8 cellular contexts compared by ENCODE assay signal in genomic region chr3:111548060-111548459, GRCh38. TPM values are rescaled to one million over a fixed set of nuclear protein-coding genes. Genes with fewer than 3 reads are reported as not detected.
DNase-seq lines count a peak whose midpoint lies in the region; ATAC-seq, FAIRE-seq and TF ChIP-seq lines count a peak whose summit lies in the region.

No MANE protein-coding gene starts in this region.

- SMC1A ChIA-PET in GM12878 (lab: Charles Lee; ENCODE audit: uncharacterized antibody, unreplicated experiment): interaction anchor here (0.9 to 2.5 kb wide), 9 partner anchors 9 to 146 kb away, joined by 3 to 13 read pairs (median 5); partner anchors contain the start of gene ZBED2

- H3K4me1 Mint-ChIP-seq in CD4-positive, alpha-beta memory T cell: peaks cover 2 to 43% (median 38%) of the 10 kb centered on the region in 4 donors

- peaks cover 0 to 2% (median 0%) of the 10 kb centered on the region in 8 donors for H3K9me3 Mint-ChIP-seq in CD4-positive, alpha-beta memory T cell

- peak overlapping the region; percentile 8; the same call in 1 of the 2 replicates for H2AFZ ChIP-seq in GM12878 (ENCODE audit: control insufficient read depth, low read depth, low read length)

- CTCF ChIA-PET in CD4-positive, alpha-beta memory T cell (lab: Charles Lee; ENCODE audit: partially characterized antibody): interaction anchor here (0.7 to 1.9 kb wide), 6 partner anchors 30 to 1818 kb away, joined by 3 to 7 read pairs (median 4); no protein-coding TSS in a partner anchor
- CTCF ChIA-PET in GM12878 (lab: Yijun Ruan, JAX) (interaction anchor here (0.5 to 1.6 kb wide), 4 partner anchors 9 to 466 kb away, joined by 3 to 7 read pairs (median 5); no protein-coding TSS in a partner anchor), RWPE1 (lab: Yijun Ruan, JAX) (no interaction called here)

- TF ChIP-seq CTCF in GM12878 (IDR thresholded peaks at IDR 0.05 in 2 of 3, conservative IDR thresholded peaks at IDR 0.05 in 1 of 3; ENCODE audit: control insufficient read depth in 2 of 3, extremely low read depth in 1 of 3, insufficient read depth in 1 of 3, low read depth in 3 of 3, low read length in 3 of 3) (no peak), RWPE1 (conservative IDR thresholded peaks at IDR 0.05; ENCODE audit: low read depth) (no peak)

- WGBS in GM12878 (ENCODE audit: insufficient coverage, insufficient replicate concordance, low lambda C conversion rate, missing lambda C conversion rate): 0% methylated on average over 1 of the region's 1 CpG

- in situ Hi-C loops in GM12878 (cut with MboI): no loop called here

- RAD21 ChIA-PET in GM12878 (lab: Charles Lee; ENCODE audit: unreplicated experiment): interaction anchor here (1.0 to 2.2 kb wide), 5 partner anchors 9 to 168 kb away, joined by 3 to 10 read pairs (median 4); no protein-coding TSS in a partner anchor

- no peaks in the 10 kb centered on the region for H3K27me3 Mint-ChIP-seq in CD4-positive, alpha-beta memory T cell

- H3K27ac Mint-ChIP-seq in CD4-positive, alpha-beta memory T cell: no peak overlapping the region

- TF ChIP-seq POLR2A in GM12878 (IDR thresholded peaks at IDR 0.05; ENCODE audit: low read depth, low read length): no peak

- peak in 1 of 5 donors; percentile 39 for DNase-seq in CD4-positive, alpha-beta memory T cell
- DNase-seq in GM12878 (ENCODE audit: low read depth, low spot score): no peak
- no peak for DNase-seq in RWPE1 (ENCODE audit: low spot score)
- DNase-seq in GM03348 (ENCODE audit: low spot score): no peak
- DNase-seq in posterior cingulate gyrus: no peak
- DNase-seq in stimulated activated CD8-positive, alpha-beta memory T cell treated with anti-CD3 and anti-CD28 coated beads, Interleukin-4, amount 100 ng/mL, for 48 hours: no peak

- H3K4me3 Mint-ChIP-seq in CD4-positive, alpha-beta memory T cell: no peak overlapping the region

- BruUV-seq in GM12878 (replicated peaks; lab: Mats Ljungman, UMichigan): no TSS peak

- H3K9ac ChIP-seq in GM12878 (ENCODE audit: control insufficient read depth, insufficient read depth, low read length): no peak overlapping the region

- H3K27ac ChIP-seq in CD4-positive, alpha-beta memory T cell (ENCODE audit: low read depth, low read length): peak overlapping the region; percentile 89
- H3K27ac ChIP-seq in GM12878 (ENCODE audit: control insufficient read depth, insufficient read depth) (no peak overlapping the region), RWPE1 (no peak overlapping the region)

- H3K79me2 ChIP-seq in GM12878 (ENCODE audit: control insufficient read depth, insufficient read depth, low read length): no peaks in the 10 kb centered on the region

- no peaks in the 10 kb centered on the region for H3K27me3 ChIP-seq in CD4-positive, alpha-beta memory T cell (ENCODE audit: insufficient read depth, low read length)
- H3K27me3 ChIP-seq in GM12878 (replicated peaks in 1 of 2; ENCODE audit: control insufficient read depth in 2 of 2, insufficient read depth in 2 of 2, low read length in 1 of 2): no peaks in the 10 kb centered on the region; a peak in 1 of 4 replicates

- peaks cover 95% of the 10 kb centered on the region for H3K4me1 ChIP-seq in CD4-positive, alpha-beta memory T cell (ENCODE audit: insufficient read depth, low read length)
- peaks cover 12% of the 10 kb centered on the region for H3K4me1 ChIP-seq in GM12878 (ENCODE audit: control insufficient read depth, insufficient read depth, low read length)

- TF ChIP-seq RAD21 in GM12878 (IDR thresholded peaks at IDR 0.05; ENCODE audit: insufficient read depth, low read depth, low read length): no peak

- intact Hi-C loops in CD4-positive, alpha-beta memory T cell (cut with micrococcal nuclease): loop anchor here (2.0 to 5.0 kb wide), 2 partner anchors 19 to 429 kb away; partner anchors contain the start of gene ABHD10
- intact Hi-C loops in GM12878 (cut with micrococcal nuclease; ENCODE audit: unreplicated experiment) (loop anchor here (10.0 kb wide), 1 partner anchor 463 kb away; no protein-coding TSS in a partner anchor), posterior cingulate gyrus (cut with DNase I) (no loop called here)

- peak overlapping the region; percentile 20 to 70 for H3K4me3 ChIP-seq in CD4-positive, alpha-beta memory T cell (ENCODE audit: low read length in 2 of 2)
- H3K4me3 ChIP-seq in GM12878: no peak overlapping the region; the same call in 1 of the 2 replicates

- peak; percentile 61 for ATAC-seq in GM19351 (IDR thresholded peaks at IDR 0.05; ENCODE audit: unreplicated experiment)
- peak; percentile 61 for ATAC-seq in HG03103 (IDR thresholded peaks at IDR 0.05; ENCODE audit: low read depth, unreplicated experiment)
- peak; percentile 76 for ATAC-seq in GM12878

- peaks cover 5% of the 10 kb centered on the region for H3K36me3 ChIP-seq in CD4-positive, alpha-beta memory T cell (ENCODE audit: insufficient read depth, low read length)
- no peaks in the 10 kb centered on the region for H3K36me3 ChIP-seq in GM12878 (ENCODE audit: control insufficient read depth in 2 of 2, insufficient read depth in 2 of 2, low read length in 1 of 2)

- peaks cover 10 to 22% of the 10 kb centered on the region in 2 donors for H3K36me3 Mint-ChIP-seq in CD4-positive, alpha-beta memory T cell

- no peaks in the 10 kb centered on the region for H3K9me3 ChIP-seq in CD4-positive, alpha-beta memory T cell (ENCODE audit: control insufficient read depth in 1 of 2, low read length in 2 of 2)
- H3K9me3 ChIP-seq in GM12878 (replicated peaks; ENCODE audit: control insufficient read depth, insufficient read depth, low read length): no peaks in the 10 kb centered on the region

- H4K20me1 ChIP-seq in GM12878 (ENCODE audit: control insufficient read depth, insufficient read depth): no peaks in the 10 kb centered on the region

- no peak for FAIRE-seq in GM12878 (lab: Jason Lieb, UNC)

- peak overlapping the region; percentile 61 for H3K4me2 ChIP-seq in GM12878 (ENCODE audit: control insufficient read depth, insufficient read depth)

- POLR2A ChIA-PET in CD4-positive, alpha-beta memory T cell (lab: Charles Lee; ENCODE audit: partially characterized antibody): interaction anchor here (0.7 to 6.6 kb wide), 11 partner anchors 9 to 478 kb away, joined by 4 to 58 read pairs (median 10); partner anchors contain the start of gene ABHD10
- POLR2A ChIA-PET in GM12878 (lab: Charles Lee) (no interaction called here), RWPE1 (lab: Yijun Ruan, JAX; ENCODE audit: low non-redundant PET) (no interaction called here)

- TF ChIP-seq EP300 in GM12878 (IDR thresholded peaks at IDR 0.05; ENCODE audit: borderline replicate concordance in 1 of 2, control insufficient read depth in 1 of 2, low read depth in 2 of 2, low read length in 2 of 2): no peak; a peak in 1 of 4 replicates

RNA-seq across cellular contexts. Expression of gene CD96, which starts 6.1 kb away (rescaled TPM):
- 100 to 1,000 TPM; 215 to 228 TPM for total RNA-seq in CD4-positive, alpha-beta memory T cell
- polyA plus RNA-seq in CD4-positive, alpha-beta memory T cell: 100 to 1,000 TPM; 199 to 307 TPM
- 0.71 and 0.81 TPM in 2 replicates for total RNA-seq in GM12878 (2013; cell fraction: nucleolus; rRNA removed)
- 0.22 and 0.34 TPM in 2 replicates for total RNA-seq in GM12878 (2014; rRNA removed)
- 0.23 and 0.36 TPM in 2 replicates for total RNA-seq in GM12878 (2014; rRNA removed; fragmentation: Illumina TruSeq; extraction: Trizol)
- 0.45 and 0.97 TPM in 2 replicates for total RNA-seq in GM12878 (2021)
- polyA plus RNA-seq in GM12878 (2011; ENCODE audit: low read depth): not detected
- 10.1 and 13.4 TPM in 2 replicates for polyA plus RNA-seq in GM12878 (2011; rRNA removed)
- 4.3 and 6.4 TPM in 2 replicates for polyA plus RNA-seq in GM12878 (2011; cell fraction: cytosol; rRNA removed)
- polyA plus RNA-seq in GM12878 (2011; cell fraction: nucleus; rRNA removed): 4.1 and 5.7 TPM in 2 replicates
- polyA plus RNA-seq in GM12878 (2012): 0.29 and 0.69 TPM in 2 replicates
- polyA plus RNA-seq in GM12878 (2014; fragmentation: Illumina TruSeq; extraction: Trizol): 0.47 and 0.59 TPM in 2 replicates
- 1 to 10 TPM in 1 of 2 experiments, under 1 TPM in 1; 0.47 to 1.1 TPM for polyA plus RNA-seq in GM12878 (2014; fragmentation: Nextera tagmentation; extraction: Ambion mirVana)
- 0.19 and 0.41 TPM in 2 replicates for polyA plus RNA-seq in GM12878 (2014; rRNA removed)
- polyA plus RNA-seq in GM12878 (2016; fragmentation: Nextera tagmentation; extraction: Ambion mirVana): under 1 TPM; 0.13 to 0.75 TPM
- 8.7 and 12.7 TPM in 2 replicates for polyA minus RNA-seq in GM12878 (2011; rRNA and poly(A)+ RNA removed)
- polyA minus RNA-seq in GM12878 (2011; cell fraction: cytosol; rRNA and poly(A)+ RNA removed): 1.5 and 2.0 TPM in 2 replicates
- 11.2 and 18.9 TPM in 2 replicates for polyA minus RNA-seq in GM12878 (2011; cell fraction: nucleus; rRNA and poly(A)+ RNA removed)

RNA-seq across cellular contexts. Expression of gene ZBED2, which starts 47.1 kb away (rescaled TPM):
- under 1 TPM in 1 of 2 experiments, not detected in 1; 0.19 TPM for total RNA-seq in CD4-positive, alpha-beta memory T cell
- 1 to 10 TPM in 1 of 2 donors, not detected in 1; 1.4 TPM for polyA plus RNA-seq in CD4-positive, alpha-beta memory T cell
- not detected in 2 replicates for total RNA-seq in GM12878 (2013; cell fraction: nucleolus; rRNA removed)
- total RNA-seq in GM12878 (2014; rRNA removed) (0.06 and 0.22 TPM in 2 replicates), GM12878 (2014; rRNA removed; fragmentation: Illumina TruSeq; extraction: Trizol) (0.04 and 0.18 TPM in 2 replicates), GM12878 (2021) (0.08 and 0.32 TPM in 2 replicates)
- not detected for polyA plus RNA-seq in GM12878 (2011; ENCODE audit: low read depth)
- polyA plus RNA-seq in GM12878 (2011; rRNA removed) (0.12 and 0.16 TPM in 2 replicates), GM12878 (2014; fragmentation: Illumina TruSeq; extraction: Trizol) (0.11 and 0.12 TPM in 2 replicates), GM12878 (2014; fragmentation: Nextera tagmentation; extraction: Ambion mirVana) (under 1 TPM in 1 of 2 experiments, not detected in 1; 0.02 TPM), GM12878 (2014; rRNA removed) (0.06 and 0.24 TPM in 2 replicates), GM12878 (2016; fragmentation: Nextera tagmentation; extraction: Ambion mirVana) (not detected)
- 0.07 and 0.10 TPM in 2 replicates for polyA plus RNA-seq in GM12878 (2011; cell fraction: cytosol; rRNA removed)
- 0.09 and 0.13 TPM in 2 replicates for polyA plus RNA-seq in GM12878 (2011; cell fraction: nucleus; rRNA removed)
- polyA plus RNA-seq in GM12878 (2012): 0.04 TPM in 1 of 2 replicates, not detected in the other
- polyA minus RNA-seq in GM12878 (2011; rRNA and poly(A)+ RNA removed): 0.10 TPM in 1 of 2 replicates, not detected in the other
- not detected in 2 replicates for polyA minus RNA-seq in GM12878 (2011; cell fraction: cytosol; rRNA and poly(A)+ RNA removed)
- polyA minus RNA-seq in GM12878 (2011; cell fraction: nucleus; rRNA and poly(A)+ RNA removed): not detected in 2 replicates

Comparison
In these comparisons a context has a peak if more than half of its experiments do, and no peak if none do; other contexts are left out.
1. RNA of gene CD96, which starts 6.1 kb away (total RNA-seq): 215 to 228 TPM in CD4-positive, alpha-beta memory T cell; 0.22 to 0.97 TPM in GM12878; every median in the first group is over 100 times any median in the second.
2. Peak in every context shown above with its lines, with median percentiles within 50 percentile points of each other: ATAC-seq.